Comparison of ENCODE assay signal across 21 cellular contexts in genomic region chr11:105155679-105156078, GRCh38. TPM values are rescaled to one million over a fixed set of nuclear protein-coding genes. Genes with fewer than 3 reads are reported as not detected.
DNase-seq lines count a peak whose midpoint lies in the region; ATAC-seq and TF ChIP-seq lines count a peak whose summit lies in the region.
"Had no signal": no experiment of that assay in that cellular context is flagged by ENCODE, and none has a peak within 500 bp of the region (broad histone marks: within the 10 kb centered on the region; RNA-seq: fewer than 3 reads in every experiment).

No MANE protein-coding gene starts in this region.

- H3K27me3 Mint-ChIP-seq in MCF 10A (ENCODE audit: insufficient read depth, unreplicated experiment): no peaks in the 10 kb centered on the region
- no peaks in the 10 kb centered on the region for H3K27me3 Mint-ChIP-seq in endodermal cell (ENCODE audit: insufficient read depth)
- H3K27me3 Mint-ChIP-seq: IgD-negative memory B cell had no signal

- H3K36me3 ChIP-seq in breast epithelium: no peaks in the 10 kb centered on the region
- no peaks in the 10 kb centered on the region for H3K36me3 ChIP-seq in endodermal cell (ENCODE audit: control insufficient read depth, insufficient read depth, low read length)

- no peak for ATAC-seq in GM21723 (IDR thresholded peaks at IDR 0.05; ENCODE audit: unreplicated experiment)
- ATAC-seq: A549, GM12878, HCT116 had no signal

- H3K4me3 ChIP-seq in breast epithelium (no peak overlapping the region), endodermal cell (ENCODE audit: low read length) (no peak overlapping the region)
- H3K4me3 ChIP-seq: A549, GM12878 had no signal

- no peaks in the 10 kb centered on the region for H3K9me3 ChIP-seq in breast epithelium
- H3K9me3 ChIP-seq in endodermal cell (ENCODE audit: control insufficient read depth, low read length): no peaks in the 10 kb centered on the region
- H3K9me3 ChIP-seq: A549, Caco-2 had no signal

- H3K4me1 ChIP-seq in breast epithelium: peaks cover 0 to 4% of the 10 kb centered on the region in 2 donors
- no peaks in the 10 kb centered on the region for H3K4me1 ChIP-seq in endodermal cell (ENCODE audit: control insufficient read depth, insufficient read depth, low read length)
- H3K4me1 ChIP-seq: A549, Caco-2 had no signal

- WGBS in endodermal cell (ENCODE audit: insufficient coverage in 1 of 2, insufficient read length in 1 of 2), 2 experiments: 84 to 87% methylated on average over 3 to 6 of the region's 6 CpGs

- TF ChIP-seq POLR2A in breast epithelium (IDR thresholded peaks at IDR 0.05): no peak

- H3K27ac Mint-ChIP-seq in MCF 10A (ENCODE audit: low read depth, unreplicated experiment) (no peak overlapping the region), endodermal cell (peak overlapping the region; percentile 54)
- H3K27ac Mint-ChIP-seq: CD4-positive, alpha-beta T cell; HFFc6; IgD-negative memory B cell had no signal

- TF ChIP-seq CTCF in breast epithelium (IDR thresholded peaks at IDR 0.05) (no peak), MCF 10A (IDR thresholded peaks at IDR 0.05; ENCODE audit: unreplicated experiment) (no peak), endodermal cell (conservative IDR thresholded peaks at IDR 0.05) (peak; percentile 34)

- H3K27ac ChIP-seq in breast epithelium (peak overlapping the region; percentile 64), endodermal cell (ENCODE audit: low read depth, low read length) (no peak overlapping the region)
- H3K27ac ChIP-seq: 22Rv1, A549, C4-2B had no signal

- H3K9me3 Mint-ChIP-seq in MCF 10A (ENCODE audit: unreplicated experiment) (no peaks in the 10 kb centered on the region), endodermal cell (no peaks in the 10 kb centered on the region)
- H3K9me3 Mint-ChIP-seq: CD4-positive, alpha-beta T cell; HFFc6 had no signal

- POLR2A ChIA-PET in MCF 10A (lab: Yijun Ruan, JAX): no interaction called here

- intact Hi-C loops in breast epithelium (cut with DNase I; ENCODE audit: low total_unique reads): no loop called here
- intact Hi-C loops in MCF 10A (cut with micrococcal nuclease): no loop called here

- peaks cover 8% of the 10 kb centered on the region for H3K4me1 Mint-ChIP-seq in MCF 10A (ENCODE audit: insufficient read depth, unreplicated experiment)
- peaks cover 8% of the 10 kb centered on the region for H3K4me1 Mint-ChIP-seq in endodermal cell
- H3K4me1 Mint-ChIP-seq: IgD-negative memory B cell had no signal

- H3K36me3 Mint-ChIP-seq in MCF 10A (ENCODE audit: insufficient read depth, unreplicated experiment): no peaks in the 10 kb centered on the region
- H3K36me3 Mint-ChIP-seq in endodermal cell (ENCODE audit: low read depth): no peaks in the 10 kb centered on the region
- H3K36me3 Mint-ChIP-seq: IgD-negative memory B cell had no signal

- H3K4me3 Mint-ChIP-seq in MCF 10A (ENCODE audit: unreplicated experiment): no peak overlapping the region
- no peak overlapping the region for H3K4me3 Mint-ChIP-seq in endodermal cell
- H3K4me3 Mint-ChIP-seq: CD4-positive, alpha-beta T cell; HFFc6; IgD-negative memory B cell had no signal

- H3K9ac ChIP-seq in endodermal cell (ENCODE audit: extremely low read depth, low read length, poor library complexity, severe bottlenecking): no peak overlapping the region

- CTCF ChIA-PET in MCF 10A (lab: Yijun Ruan, JAX): interaction anchor here (0.6 kb wide), 1 partner anchor 49 kb away, joined by 3 read pairs; no protein-coding TSS in a partner anchor

- H3K27me3 ChIP-seq in breast epithelium: no peaks in the 10 kb centered on the region
- H3K27me3 ChIP-seq in endodermal cell (ENCODE audit: control insufficient read depth, insufficient read depth, low read length, poor library complexity, severe bottlenecking): no peaks in the 10 kb centered on the region

- DNase-seq in breast epithelium (ENCODE audit: low spot score in 2 of 2) (no peak), MCF 10A (ENCODE audit: unreplicated experiment) (no peak), endodermal cell (peak; percentile 52), iPS-NIHi7 (ENCODE audit: extremely low spot score) (peak; percentile 33), NCI-H187 treated with DMSO at 0.1 percent for 48 hours (lab: John Stamatoyannopoulos, UW) (no peak), activated T-cell treated with anti-CD3 and anti-CD28 coated beads for 4 hours (no peak)
- DNase-seq: AML-193; Caco-2; CD4-positive, alpha-beta T cell; DMS153; DMS79; GF-D8; HFFc6 had no signal

- BruUV-seq in MCF 10A (replicated peaks; lab: Mats Ljungman, UMichigan): no TSS peak

RNA-seq across cellular contexts. Expression of gene CARD18, which starts 16.1 kb away (rescaled TPM):
- total RNA-seq in breast epithelium (not detected), MCF 10A (2022) (not detected in 2 replicates), endodermal cell (not detected)
- not detected for polyA plus RNA-seq in endodermal cell (2013, experiment 1 of 2)
- not detected for polyA plus RNA-seq in endodermal cell (2013, experiment 2 of 2)
- total RNA-seq: Caco-2; CD4-positive, alpha-beta T cell; GM12878; HFFc6 had no signal
- polyA plus RNA-seq: A549, BJ, GM12878, IgD-negative memory B cell had no signal

Comparison
In these comparisons a context has a peak if more than half of its experiments do, and no peak if none do; other contexts are left out.
1. DNase-seq: peak in endodermal cell (single experiment) and iPS-NIHi7 (single experiment); none in breast epithelium (0 of 2), MCF 10A (single experiment), NCI-H187 treated with DMSO at 0.1 percent for 48 hours (single experiment) and activated T-cell treated with anti-CD3 and anti-CD28 coated beads for 4 hours (single experiment).